13 cellular contexts compared by ENCODE assay signal in the genomic region with DNA sequence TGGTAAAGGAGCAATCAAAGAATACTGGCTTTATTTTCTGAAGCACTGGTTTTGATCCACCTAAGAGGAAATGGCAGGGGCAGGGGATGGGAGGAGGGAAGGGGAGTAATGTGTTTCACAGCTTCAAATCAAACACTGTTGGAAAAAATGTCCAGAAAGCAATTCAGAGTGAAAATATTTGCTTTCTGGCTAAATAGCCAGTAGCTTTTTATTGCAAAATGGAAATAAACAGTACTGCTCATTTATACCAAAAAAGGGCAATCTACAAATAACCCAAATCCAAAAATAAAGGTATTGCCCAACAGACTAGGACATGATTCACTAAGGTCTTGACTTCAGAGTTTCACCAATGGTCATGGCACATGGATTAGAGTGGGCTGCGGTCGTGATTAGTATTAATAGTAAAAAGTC.
DNase-seq lines count a peak whose midpoint lies in the region; ATAC-seq and TF ChIP-seq lines count a peak whose summit lies in the region.
"Had no signal": no experiment of that assay in that cellular context is flagged by ENCODE, and none has a peak within 500 bp of the region (broad histone marks: within the 10 kb centered on the region; RNA-seq: fewer than 3 reads in every experiment).

No MANE protein-coding gene starts in this region.

- peak overlapping the region; percentile 99 for H3K4ac ChIP-seq in IMR-90 (ENCODE audit: low read depth, low read length)

- H3K9ac ChIP-seq in IMR-90 (ENCODE audit: low read depth, low read length), result peak overlapping the region; percentile 59; the same call in 1 of the 2 replicates

- CTCF ChIA-PET in IMR-90 (lab: Yijun Ruan, JAX), result interaction anchor here (1.1 kb wide), 1 partner anchor 126 kb away, joined by 3 read pairs; no protein-coding TSS in a partner anchor

- H3K27ac ChIP-seq in IMR-90 (ENCODE audit: insufficient read depth, low read length) (peak overlapping the region; percentile 96), body of pancreas (no peak overlapping the region), tibial nerve (peak overlapping the region in 3 of 4 donors; percentile 15 to 72 (median 63))

- no peaks in the 10 kb centered on the region for H3K4me1 Mint-ChIP-seq in immature natural killer cell
- H3K4me1 Mint-ChIP-seq: activated naive CD8-positive, alpha-beta T cell treated with anti-CD3 and anti-CD28 coated beads for 36 hours had no signal

- no peaks in the 10 kb centered on the region for H3K36me3 Mint-ChIP-seq in immature natural killer cell
- H3K36me3 Mint-ChIP-seq: activated naive CD8-positive, alpha-beta T cell treated with anti-CD3 and anti-CD28 coated beads for 36 hours had no signal

- peak overlapping the region; percentile 100 for H2BK5ac ChIP-seq in IMR-90 (ENCODE audit: low read depth, low read length, poor library complexity, severe bottlenecking)

- H3K4me2 ChIP-seq in IMR-90 (ENCODE audit: low read depth, low read length), result peak overlapping the region; percentile 16; the same call in 1 of the 2 replicates

- peak in 1 of 2 donors; percentile 72 for TF ChIP-seq EP300 in tibial nerve (IDR thresholded peaks at IDR 0.05)

- DNase-seq in IMR-90, result peak; percentile 77
- DNase-seq in body of pancreas, result no peak
- no peak for DNase-seq in left lobe of liver (ENCODE audit: low spot score)
- no peak for DNase-seq in tibial nerve (ENCODE audit: low spot score in 2 of 2)
- no peak for DNase-seq in SKM-1 (lab: John Stamatoyannopoulos, UW; ENCODE audit: unreplicated experiment)
- DNase-seq in immature natural killer cell, result no peak
- no peak for DNase-seq in T-helper 1 cell
- DNase-seq: activated naive CD8-positive, alpha-beta T cell treated with anti-CD3 and anti-CD28 coated beads for 36 hours; DMS 273 treated with DMSO at 0.1 percent for 48 hours; effector CD4-positive, alpha-beta T cell; KBM-7 had no signal

- BruUV-seq in IMR-90 (replicated peaks; lab: Mats Ljungman, UMichigan), result no TSS peak

- H3K9me1 ChIP-seq in IMR-90 (ENCODE audit: insufficient read depth, low read length), result peaks cover 12% of the 10 kb centered on the region

- peak overlapping the region; percentile 94 for H4K5ac ChIP-seq in IMR-90 (ENCODE audit: low read depth, low read length)

- H3K9me3 Mint-ChIP-seq in immature natural killer cell, result peaks cover 0 to 2% (median 0%) of the 10 kb centered on the region in 6 donors
- H3K9me3 Mint-ChIP-seq: activated naive CD8-positive, alpha-beta T cell treated with anti-CD3 and anti-CD28 coated beads for 36 hours; T-helper 1 cell treated with Interleukin-12 subunit alpha and Interleukin-12 subunit beta and Interleukin-4 antibody, amounts not matched to agents 30 μg/mL and 1 μg/mL, for 36 hours had no signal

- TF ChIP-seq CTCF in IMR-90 (conservative IDR thresholded peaks at IDR 0.05; ENCODE audit: low read depth, low read length), result no peak
- no peak for TF ChIP-seq CTCF in body of pancreas (IDR thresholded peaks at IDR 0.05)
- TF ChIP-seq CTCF in tibial nerve (IDR thresholded peaks at IDR 0.05), result no peak

- no peak overlapping the region for H3K4me3 Mint-ChIP-seq in immature natural killer cell
- H3K4me3 Mint-ChIP-seq: activated naive CD8-positive, alpha-beta T cell treated with anti-CD3 and anti-CD28 coated beads for 36 hours; T-helper 1 cell treated with Interleukin-12 subunit alpha and Interleukin-12 subunit beta and Interleukin-4 antibody, amounts not matched to agents 30 μg/mL and 1 μg/mL, for 36 hours had no signal

- POLR2A ChIA-PET in IMR-90 (lab: Charles Lee; ENCODE audit: unreplicated experiment), result interaction anchor here (0.6 to 1.5 kb wide), 2 partner anchors 279 to 621 kb away, joined by 3 to 4 read pairs; no protein-coding TSS in a partner anchor

- in situ Hi-C loops in IMR-90 (cut with MboI; ENCODE audit: low sequenced_read_pairs), result loop anchor here (5.0 to 25.0 kb wide), 4 partner anchors 129 to 589 kb away; no protein-coding TSS in a partner anchor

- TF ChIP-seq RAD21 in IMR-90 (IDR thresholded peaks at IDR 0.05; ENCODE audit: low read length), result no peak

- no peaks in the 10 kb centered on the region for H3K27me3 ChIP-seq in IMR-90 (ENCODE audit: control insufficient read depth, insufficient read depth, low read length)
- H3K27me3 ChIP-seq in body of pancreas, result no peaks in the 10 kb centered on the region
- H3K27me3 ChIP-seq in tibial nerve, result no peaks in the 10 kb centered on the region

- H2AFZ ChIP-seq in IMR-90 (replicated peaks; ENCODE audit: low read length, poor library complexity), result no peak overlapping the region

- peak overlapping the region; percentile 99 for H2AK5ac ChIP-seq in IMR-90 (ENCODE audit: low read depth, low read length)

- dilution Hi-C loops in IMR-90 (cut with HindIII; ENCODE audit: low sequenced_read_pairs, unreplicated experiment), result no loop called here

- H2AK9ac ChIP-seq in IMR-90 (replicated peaks; ENCODE audit: low read depth, low read length, poor library complexity), result no peak overlapping the region

- ATAC-seq in IMR-90 (ENCODE audit: low read depth), result peak; percentile 7; the same call in 1 of the 2 replicates
- peak; percentile 60 for ATAC-seq in body of pancreas
- peak; percentile 69 for ATAC-seq in left lobe of liver
- no peak for ATAC-seq in HG03469 (IDR thresholded peaks at IDR 0.05; ENCODE audit: unreplicated experiment)

- no peaks in the 10 kb centered on the region for H3K9me3 ChIP-seq in IMR-90 (ENCODE audit: control insufficient read depth, insufficient read depth, low read length)
- H3K9me3 ChIP-seq in body of pancreas, result no peaks in the 10 kb centered on the region
- H3K9me3 ChIP-seq in tibial nerve, result no peaks in the 10 kb centered on the region

- H3K14ac ChIP-seq in IMR-90 (replicated peaks; ENCODE audit: low read depth, low read length), result peak overlapping the region; percentile 99

- H3K27me3 Mint-ChIP-seq in immature natural killer cell (ENCODE audit: low read depth in 3 of 3), result peaks cover 1 to 10% (median 2%) of the 10 kb centered on the region in 3 donors

- TF ChIP-seq POLR2A in IMR-90 (IDR thresholded peaks at IDR 0.05; ENCODE audit: low read depth, low read length) (no peak), body of pancreas (IDR thresholded peaks at IDR 0.05) (no peak), tibial nerve (IDR thresholded peaks at IDR 0.05) (no peak)

- H2BK20ac ChIP-seq in IMR-90 (ENCODE audit: low read depth, low read length), result peak overlapping the region; percentile 99

- H3K56ac ChIP-seq in IMR-90 (ENCODE audit: extremely low read depth, insufficient read depth, low read length), result peak overlapping the region; percentile 69

- H4K8ac ChIP-seq in IMR-90 (ENCODE audit: low read depth in 2 of 2, low read length in 2 of 2), result peak overlapping the region; percentile 67 to 97

- peak overlapping the region; percentile 98 for H2BK15ac ChIP-seq in IMR-90 (ENCODE audit: low read depth, low read length)

- peak overlapping the region; percentile 98 for H3K23ac ChIP-seq in IMR-90 (ENCODE audit: low read depth, low read length)

- intact Hi-C loops in IMR-90 (cut with micrococcal nuclease), result loop anchor here (5.0 to 10.0 kb wide), 4 partner anchors 69 to 594 kb away; no protein-coding TSS in a partner anchor
- intact Hi-C loops in body of pancreas (cut with DNase I), result no loop called here

- H3K4me1 ChIP-seq in IMR-90 (ENCODE audit: control insufficient read depth, insufficient read depth, low read length) (peaks cover 24% of the 10 kb centered on the region), body of pancreas (no peaks in the 10 kb centered on the region), tibial nerve (peaks cover 0 to 12% (median 0%) of the 10 kb centered on the region in 4 donors)

- no CpG with 5 or more reads among the region's 2 CpGs for WGBS in IMR-90 (ENCODE audit: extremely low coverage in 2 of 2, insufficient read length in 1 of 2), 2 experiments
- WGBS in body of pancreas, 2 donors, result 94 to 95% methylated on average over 2 of the region's 2 CpGs
- 79 to 86% methylated on average over 2 of the region's 2 CpGs for WGBS in tibial nerve, 2 donors

- peak overlapping the region; percentile 100 for H2BK120ac ChIP-seq in IMR-90 (ENCODE audit: low read depth, low read length)

- no peaks in the 10 kb centered on the region for H4K20me1 ChIP-seq in IMR-90 (ENCODE audit: insufficient read depth, low read length)

- H4K91ac ChIP-seq in IMR-90 (ENCODE audit: insufficient read depth, low read depth, low read length), result peak overlapping the region; percentile 93

- H3K79me1 ChIP-seq in IMR-90 (ENCODE audit: low read depth in 1 of 2, low read length in 2 of 2), result peaks cover 0 to 12% of the 10 kb centered on the region in 2 experiments; a peak in 1 of 4 replicates

- no peak overlapping the region for H3K27ac Mint-ChIP-seq in immature natural killer cell
- H3K27ac Mint-ChIP-seq: activated naive CD8-positive, alpha-beta T cell treated with anti-CD3 and anti-CD28 coated beads for 36 hours; T-helper 1 cell treated with Interleukin-12 subunit alpha and Interleukin-12 subunit beta and Interleukin-4 antibody, amounts not matched to agents 30 μg/mL and 1 μg/mL, for 36 hours had no signal

- H3K36me3 ChIP-seq in IMR-90 (ENCODE audit: control insufficient read depth, insufficient read depth, low read length), result no peaks in the 10 kb centered on the region
- H3K36me3 ChIP-seq in body of pancreas (replicated peaks in 1 of 2; ENCODE audit: insufficient read depth in 1 of 2, low read depth in 2 of 2), result no peaks in the 10 kb centered on the region
- H3K36me3 ChIP-seq in tibial nerve, result no peaks in the 10 kb centered on the region

- peak overlapping the region; percentile 98 for H3K18ac ChIP-seq in IMR-90 (ENCODE audit: low read depth, low read length)

- H3K4me3 ChIP-seq in IMR-90 (ENCODE audit: insufficient read depth, low read depth, low read length) (no peak overlapping the region), body of pancreas (no peak overlapping the region), tibial nerve (no peak overlapping the region)

TF ChIP-seq in IMR-90, 13 proteins besides CTCF, POLR2A, EP300 and RAD21:
- TF ChIP-seq, protein P1, sequence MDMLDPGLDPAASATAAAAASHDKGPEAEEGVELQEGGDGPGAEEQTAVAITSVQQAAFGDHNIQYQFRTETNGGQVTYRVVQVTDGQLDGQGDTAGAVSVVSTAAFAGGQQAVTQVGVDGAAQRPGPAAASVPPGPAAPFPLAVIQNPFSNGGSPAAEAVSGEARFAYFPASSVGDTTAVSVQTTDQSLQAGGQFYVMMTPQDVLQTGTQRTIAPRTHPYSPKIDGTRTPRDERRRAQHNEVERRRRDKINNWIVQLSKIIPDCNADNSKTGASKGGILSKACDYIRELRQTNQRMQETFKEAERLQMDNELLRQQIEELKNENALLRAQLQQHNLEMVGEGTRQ (IDR thresholded peaks at IDR 0.05; ENCODE audit: low read depth, low read length), result no peak
- TF ChIP-seq MAZ (IDR thresholded peaks at IDR 0.05; ENCODE audit: borderline replicate concordance, low read depth, low read length) (no peak), CEBPB (IDR thresholded peaks at IDR 0.05; ENCODE audit: low read depth, low read length) (peak; percentile 97), FOS (IDR thresholded peaks at IDR 0.05; ENCODE audit: low read depth, low read length) (peak; percentile 59; the same call in 1 of the 2 replicates)

Comparison
In these comparisons a context has a peak if more than half of its experiments do, and no peak if none do; other contexts are left out.
1. H3K27ac ChIP-seq: peak in IMR-90 (single experiment) and tibial nerve (3 of 4); none in body of pancreas (0 of 4).